In the genomic region with DNA sequence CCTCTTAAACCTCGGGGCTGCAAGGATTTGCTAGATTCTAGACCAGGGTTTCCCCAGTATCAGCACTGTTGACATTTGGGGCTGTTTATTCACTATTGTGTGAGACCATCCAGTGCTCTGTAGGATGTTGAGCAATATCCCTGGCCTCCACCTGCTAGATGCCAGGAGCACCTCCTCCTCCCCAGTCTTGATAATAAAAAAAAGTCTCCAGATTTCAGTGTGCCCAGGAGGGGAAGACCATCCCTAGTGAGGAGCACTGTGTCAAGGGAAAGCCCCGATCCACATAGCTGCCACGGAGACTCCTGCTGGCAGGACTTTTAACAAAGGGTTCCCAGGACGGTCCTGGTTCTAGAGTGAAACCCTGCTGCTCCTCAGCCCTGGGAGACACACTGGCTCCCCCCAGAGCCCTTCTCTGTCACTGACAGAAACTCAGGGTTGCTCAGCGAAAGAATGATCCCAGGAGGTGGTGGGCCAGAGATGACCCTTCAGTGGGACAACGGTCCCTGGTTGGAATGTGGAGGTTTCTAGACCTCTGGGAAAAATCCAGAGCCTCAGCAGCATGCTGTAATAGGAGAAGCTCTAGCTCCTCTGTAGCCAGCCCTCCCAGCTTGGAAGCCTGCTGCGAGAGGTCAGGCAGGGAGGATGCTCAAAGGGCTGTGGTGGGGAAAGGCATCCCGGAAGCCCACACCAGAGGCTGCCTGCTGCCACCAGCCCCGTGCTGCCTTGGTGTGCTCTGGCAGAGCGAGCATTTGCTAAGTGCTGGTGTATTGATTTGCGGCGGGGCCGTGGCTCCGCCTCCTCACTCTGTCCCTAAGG, we compare ENCODE assay signal across 9 cellular contexts. TPM values are rescaled to one million over a fixed set of nuclear protein-coding genes. Genes with fewer than 3 reads are reported as not detected.
A peak's percentile ranks its signal among the peaks of the same experiment; 100 is the strongest.
DNase-seq lines count a peak whose midpoint lies in the region; ATAC-seq lines count a peak whose summit lies in the region.
"Had no signal": no experiment of that assay in that cellular context is flagged by ENCODE, and none has a peak within 500 bp of the region (broad histone marks: within the 10 kb centered on the region; RNA-seq: fewer than 3 reads in every experiment).

No MANE protein-coding gene starts in this region.

- ATAC-seq in GM19463 (IDR thresholded peaks at IDR 0.05; ENCODE audit: unreplicated experiment), result no peak
- ATAC-seq in HG02885 (IDR thresholded peaks at IDR 0.05; ENCODE audit: poor library complexity, unreplicated experiment), result no peak

- H3K9me3 ChIP-seq in stomach smooth muscle (ENCODE audit: control insufficient read depth in 2 of 2, low read length in 2 of 2), result no peaks in the 10 kb centered on the region

- peak overlapping the region in 1 of 2 donors; percentile 20 for H3K9ac ChIP-seq in stomach smooth muscle (ENCODE audit: low read length in 2 of 2)

- peaks cover 60% of the 10 kb centered on the region for H3K4me1 ChIP-seq in stomach smooth muscle (ENCODE audit: control insufficient read depth, insufficient read depth, low read length)

- peaks cover 9 to 33% of the 10 kb centered on the region in 2 donors for H3K36me3 ChIP-seq in stomach smooth muscle (ENCODE audit: control insufficient read depth in 2 of 2, insufficient read depth in 2 of 2, low read length in 2 of 2)

- no peaks in the 10 kb centered on the region for H3K27me3 ChIP-seq in stomach smooth muscle (ENCODE audit: control insufficient read depth in 1 of 2, insufficient read depth in 2 of 2, low read length in 2 of 2)

- DNase-seq in HCEC 1CT, result peak; percentile 9
- peak; percentile 23 for DNase-seq in RPMI7951 (ENCODE audit: low read depth)
- DNase-seq in head of caudate nucleus, result peak in 23 of 42 donors; percentile 39 to 81 (median 64)
- no peak for DNase-seq in SKM-1 (lab: John Stamatoyannopoulos, UW; ENCODE audit: unreplicated experiment)
- no peak for DNase-seq in NCI-H446 treated with DMSO at 0.1 percent for 48 hours (lab: John Stamatoyannopoulos, UW)
- DNase-seq: effector CD4-positive, alpha-beta T cell had no signal

- intact Hi-C loops in head of caudate nucleus (cut with DNase I), result no loop called here

- peak overlapping the region; percentile 6 for H3K27ac ChIP-seq in stomach smooth muscle (ENCODE audit: low read length)

- H3K4me3 ChIP-seq in stomach smooth muscle (ENCODE audit: low read length in 2 of 2), result no peak overlapping the region

RNA-seq across cellular contexts. Expression of a gene that starts 20.3 kb away (rescaled TPM):
- 4.1 and 6.0 TPM in 2 replicates for total RNA-seq in RPMI7951 (2014; rRNA removed; shearing (Covaris generic))

RNA-seq across cellular contexts. Expression of a gene that starts 34.1 kb away (rescaled TPM):
- total RNA-seq in RPMI7951 (2014; rRNA removed; shearing (Covaris generic)), result 39.7 and 46.4 TPM in 2 replicates

RNA-seq across cellular contexts. Expression of a gene that starts 35.7 kb away (rescaled TPM):
- total RNA-seq in RPMI7951 (2014; rRNA removed; shearing (Covaris generic)), result 27.9 and 28.0 TPM in 2 replicates

Comparison
In these comparisons a context has a peak if more than half of its experiments do, and no peak if none do; other contexts are left out.
1. DNase-seq: peak in HCEC 1CT (single experiment), RPMI7951 (single experiment) and head of caudate nucleus (23 of 42); none in SKM-1 (single experiment) and NCI-H446 treated with DMSO at 0.1 percent for 48 hours (single experiment).